1 cellular context compared by ENCODE assay signal in genomic region chr19:45439569-45440258, GRCh38.
TF ChIP-seq lines count a peak whose summit lies in the region.

No MANE protein-coding gene starts in this region.

TF ChIP-seq in HepG2, 621 proteins besides CTCF, POLR2A, EP300 and RAD21 (continues in another document):
- no peak for TF ChIP-seq SIX4 (CRISPR knock-in tag; IDR thresholded peaks at IDR 0.05)
- no peak for TF ChIP-seq ZNF329 (CRISPR knock-in tag; IDR thresholded peaks at IDR 0.05; ENCODE audit: low read depth)
- TF ChIP-seq, protein P1, sequence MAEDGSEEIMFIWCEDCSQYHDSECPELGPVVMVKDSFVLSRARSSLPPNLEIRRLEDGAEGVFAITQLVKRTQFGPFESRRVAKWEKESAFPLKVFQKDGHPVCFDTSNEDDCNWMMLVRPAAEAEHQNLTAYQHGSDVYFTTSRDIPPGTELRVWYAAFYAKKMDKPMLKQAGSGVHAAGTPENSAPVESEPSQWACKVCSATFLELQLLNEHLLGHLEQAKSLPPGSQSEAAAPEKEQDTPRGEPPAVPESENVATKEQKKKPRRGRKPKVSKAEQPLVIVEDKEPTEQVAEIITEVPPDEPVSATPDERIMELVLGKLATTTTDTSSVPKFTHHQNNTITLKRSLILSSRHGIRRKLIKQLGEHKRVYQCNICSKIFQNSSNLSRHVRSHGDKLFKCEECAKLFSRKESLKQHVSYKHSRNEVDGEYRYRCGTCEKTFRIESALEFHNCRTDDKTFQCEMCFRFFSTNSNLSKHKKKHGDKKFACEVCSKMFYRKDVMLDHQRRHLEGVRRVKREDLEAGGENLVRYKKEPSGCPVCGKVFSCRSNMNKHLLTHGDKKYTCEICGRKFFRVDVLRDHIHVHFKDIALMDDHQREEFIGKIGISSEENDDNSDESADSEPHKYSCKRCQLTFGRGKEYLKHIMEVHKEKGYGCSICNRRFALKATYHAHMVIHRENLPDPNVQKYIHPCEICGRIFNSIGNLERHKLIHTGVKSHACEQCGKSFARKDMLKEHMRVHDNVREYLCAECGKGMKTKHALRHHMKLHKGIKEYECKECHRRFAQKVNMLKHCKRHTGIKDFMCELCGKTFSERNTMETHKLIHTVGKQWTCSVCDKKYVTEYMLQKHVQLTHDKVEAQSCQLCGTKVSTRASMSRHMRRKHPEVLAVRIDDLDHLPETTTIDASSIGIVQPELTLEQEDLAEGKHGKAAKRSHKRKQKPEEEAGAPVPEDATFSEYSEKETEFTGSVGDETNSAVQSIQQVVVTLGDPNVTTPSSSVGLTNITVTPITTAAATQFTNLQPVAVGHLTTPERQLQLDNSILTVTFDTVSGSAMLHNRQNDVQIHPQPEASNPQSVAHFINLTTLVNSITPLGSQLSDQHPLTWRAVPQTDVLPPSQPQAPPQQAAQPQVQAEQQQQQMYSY (CRISPR knock-in tag; IDR thresholded peaks at IDR 0.05): 0 out of 2 replicates have a peak, but pooled peaks have one; percentile 27
- peak; percentile 97 for TF ChIP-seq HNRNPK (IDR thresholded peaks at IDR 0.05; ENCODE audit: low read depth, low read length, poor library complexity, severe bottlenecking)
- TF ChIP-seq ZNF143 (CRISPR knock-in tag; IDR thresholded peaks at IDR 0.05): peak; percentile 22; the same call in 1 of the 2 replicates
- TF ChIP-seq, protein P2, sequence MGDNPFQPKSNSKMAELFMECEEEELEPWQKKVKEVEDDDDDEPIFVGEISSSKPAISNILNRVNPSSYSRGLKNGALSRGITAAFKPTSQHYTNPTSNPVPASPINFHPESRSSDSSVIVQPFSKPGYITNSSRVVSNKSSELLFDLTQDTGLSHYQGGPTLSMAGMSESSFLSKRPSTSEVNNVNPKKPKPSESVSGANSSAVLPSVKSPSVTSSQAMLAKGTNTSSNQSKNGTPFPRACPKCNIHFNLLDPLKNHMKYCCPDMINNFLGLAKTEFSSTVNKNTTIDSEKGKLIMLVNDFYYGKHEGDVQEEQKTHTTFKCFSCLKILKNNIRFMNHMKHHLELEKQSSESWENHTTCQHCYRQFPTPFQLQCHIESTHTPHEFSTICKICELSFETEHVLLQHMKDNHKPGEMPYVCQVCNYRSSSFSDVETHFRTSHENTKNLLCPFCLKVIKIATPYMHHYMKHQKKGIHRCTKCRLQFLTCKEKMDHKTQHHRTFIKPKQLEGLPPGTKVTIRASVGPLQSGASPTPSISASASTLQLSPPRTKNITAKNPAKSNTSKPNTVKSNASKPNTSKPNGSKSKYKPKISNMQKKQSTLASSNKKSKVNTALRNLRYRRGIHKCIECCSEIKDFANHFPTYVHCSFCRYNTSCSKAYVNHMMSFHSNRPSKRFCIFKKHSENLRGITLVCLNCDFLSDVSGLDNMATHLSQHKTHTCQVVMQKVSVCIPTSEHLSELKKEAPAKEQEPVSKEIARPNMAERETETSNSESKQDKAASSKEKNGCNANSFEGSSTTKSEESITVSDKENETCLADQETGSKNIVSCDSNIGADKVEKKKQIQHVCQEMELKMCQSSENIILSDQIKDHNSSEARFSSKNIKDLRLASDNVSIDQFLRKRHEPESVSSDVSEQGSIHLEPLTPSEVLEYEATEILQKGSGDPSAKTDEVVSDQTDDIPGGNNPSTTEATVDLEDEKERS (CRISPR knock-in tag; IDR thresholded peaks at IDR 0.05): no peak
- TF ChIP-seq RBFOX2 (IDR thresholded peaks at IDR 0.05; ENCODE audit: low read depth, low read length): peak; percentile 43; the same call in 1 of the 2 replicates
- TF ChIP-seq, protein P3, sequence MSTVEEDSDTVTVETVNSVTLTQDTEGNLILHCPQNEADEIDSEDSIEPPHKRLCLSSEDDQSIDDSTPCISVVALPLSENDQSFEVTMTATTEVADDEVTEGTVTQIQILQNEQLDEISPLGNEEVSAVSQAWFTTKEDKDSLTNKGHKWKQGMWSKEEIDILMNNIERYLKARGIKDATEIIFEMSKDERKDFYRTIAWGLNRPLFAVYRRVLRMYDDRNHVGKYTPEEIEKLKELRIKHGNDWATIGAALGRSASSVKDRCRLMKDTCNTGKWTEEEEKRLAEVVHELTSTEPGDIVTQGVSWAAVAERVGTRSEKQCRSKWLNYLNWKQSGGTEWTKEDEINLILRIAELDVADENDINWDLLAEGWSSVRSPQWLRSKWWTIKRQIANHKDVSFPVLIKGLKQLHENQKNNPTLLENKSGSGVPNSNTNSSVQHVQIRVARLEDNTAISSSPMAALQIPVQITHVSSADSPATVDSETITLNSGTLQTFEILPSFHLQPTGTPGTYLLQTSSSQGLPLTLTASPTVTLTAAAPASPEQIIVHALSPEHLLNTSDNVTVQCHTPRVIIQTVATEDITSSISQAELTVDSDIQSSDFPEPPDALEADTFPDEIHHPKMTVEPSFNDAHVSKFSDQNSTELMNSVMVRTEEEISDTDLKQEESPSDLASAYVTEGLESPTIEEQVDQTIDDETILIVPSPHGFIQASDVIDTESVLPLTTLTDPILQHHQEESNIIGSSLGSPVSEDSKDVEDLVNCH (CRISPR knock-in tag; IDR thresholded peaks at IDR 0.05): no peak
- peak; percentile 44; the same call in 1 of the 2 replicates for TF ChIP-seq FOXO1 (CRISPR knock-in tag; IDR thresholded peaks at IDR 0.05)
- peak; percentile 65; the same call in 1 of the 2 replicates for TF ChIP-seq IKZF5 (CRISPR knock-in tag; IDR thresholded peaks at IDR 0.05)
- peak; percentile 94 for TF ChIP-seq ETV5 (CRISPR knock-in tag; IDR thresholded peaks at IDR 0.05; ENCODE audit: borderline replicate concordance)
- TF ChIP-seq, protein P4, sequence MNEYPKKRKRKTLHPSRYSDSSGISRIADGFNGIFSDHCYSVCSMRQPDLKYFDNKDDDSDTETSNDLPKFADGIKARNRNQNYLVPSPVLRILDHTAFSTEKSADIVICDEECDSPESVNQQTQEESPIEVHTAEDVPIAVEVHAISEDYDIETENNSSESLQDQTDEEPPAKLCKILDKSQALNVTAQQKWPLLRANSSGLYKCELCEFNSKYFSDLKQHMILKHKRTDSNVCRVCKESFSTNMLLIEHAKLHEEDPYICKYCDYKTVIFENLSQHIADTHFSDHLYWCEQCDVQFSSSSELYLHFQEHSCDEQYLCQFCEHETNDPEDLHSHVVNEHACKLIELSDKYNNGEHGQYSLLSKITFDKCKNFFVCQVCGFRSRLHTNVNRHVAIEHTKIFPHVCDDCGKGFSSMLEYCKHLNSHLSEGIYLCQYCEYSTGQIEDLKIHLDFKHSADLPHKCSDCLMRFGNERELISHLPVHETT (CRISPR knock-in tag; conservative IDR thresholded peaks at IDR 0.05): 0 out of 2 replicates have a peak, but pooled peaks have one; percentile 41
- no peak for TF ChIP-seq HNF4A (CRISPR knock-in tag; IDR thresholded peaks at IDR 0.05)
- TF ChIP-seq ZSCAN30 (CRISPR knock-in tag; IDR thresholded peaks at IDR 0.05): no peak
- TF ChIP-seq ZNF629 (CRISPR knock-in tag; conservative IDR thresholded peaks at IDR 0.05): 0 out of 2 replicates have a peak, but pooled peaks have one; percentile 23
- TF ChIP-seq POLR2G (IDR thresholded peaks at IDR 0.05; ENCODE audit: low read depth, low read length): 0 out of 2 replicates have a peak, but pooled peaks have one; percentile 34
- TF ChIP-seq ZNF800 (CRISPR knock-in tag; IDR thresholded peaks at IDR 0.05): peak; percentile 49; the same call in 1 of the 2 replicates
- no peak for TF ChIP-seq EEA1 (CRISPR knock-in tag; IDR thresholded peaks at IDR 0.05; ENCODE audit: borderline replicate concordance)
- no peak for TF ChIP-seq DMAP1 (CRISPR knock-in tag; IDR thresholded peaks at IDR 0.05)
- TF ChIP-seq ARID3A (IDR thresholded peaks at IDR 0.05; ENCODE audit: low read depth, low read length): 0 out of 2 replicates have a peak, but pooled peaks have one; percentile 3
- TF ChIP-seq, protein P5, sequence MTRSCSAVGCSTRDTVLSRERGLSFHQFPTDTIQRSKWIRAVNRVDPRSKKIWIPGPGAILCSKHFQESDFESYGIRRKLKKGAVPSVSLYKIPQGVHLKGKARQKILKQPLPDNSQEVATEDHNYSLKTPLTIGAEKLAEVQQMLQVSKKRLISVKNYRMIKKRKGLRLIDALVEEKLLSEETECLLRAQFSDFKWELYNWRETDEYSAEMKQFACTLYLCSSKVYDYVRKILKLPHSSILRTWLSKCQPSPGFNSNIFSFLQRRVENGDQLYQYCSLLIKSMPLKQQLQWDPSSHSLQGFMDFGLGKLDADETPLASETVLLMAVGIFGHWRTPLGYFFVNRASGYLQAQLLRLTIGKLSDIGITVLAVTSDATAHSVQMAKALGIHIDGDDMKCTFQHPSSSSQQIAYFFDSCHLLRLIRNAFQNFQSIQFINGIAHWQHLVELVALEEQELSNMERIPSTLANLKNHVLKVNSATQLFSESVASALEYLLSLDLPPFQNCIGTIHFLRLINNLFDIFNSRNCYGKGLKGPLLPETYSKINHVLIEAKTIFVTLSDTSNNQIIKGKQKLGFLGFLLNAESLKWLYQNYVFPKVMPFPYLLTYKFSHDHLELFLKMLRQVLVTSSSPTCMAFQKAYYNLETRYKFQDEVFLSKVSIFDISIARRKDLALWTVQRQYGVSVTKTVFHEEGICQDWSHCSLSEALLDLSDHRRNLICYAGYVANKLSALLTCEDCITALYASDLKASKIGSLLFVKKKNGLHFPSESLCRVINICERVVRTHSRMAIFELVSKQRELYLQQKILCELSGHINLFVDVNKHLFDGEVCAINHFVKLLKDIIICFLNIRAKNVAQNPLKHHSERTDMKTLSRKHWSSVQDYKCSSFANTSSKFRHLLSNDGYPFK (CRISPR knock-in tag; IDR thresholded peaks at IDR 0.05; ENCODE audit: borderline replicate concordance): peak; percentile 4; the same call in 1 of the 2 replicates
- TF ChIP-seq KAT8 (CRISPR knock-in tag; IDR thresholded peaks at IDR 0.05): peak; percentile 22; the same call in 1 of the 2 replicates
- no peak for TF ChIP-seq POLR2AphosphoS2 (IDR thresholded peaks at IDR 0.05; ENCODE audit: low read depth, low read length)
- TF ChIP-seq TBX2 (CRISPR knock-in tag; IDR thresholded peaks at IDR 0.05; ENCODE audit: borderline replicate concordance): 0 out of 2 replicates have a peak, but pooled peaks have one; percentile 15
- no peak for TF ChIP-seq GABPA (IDR thresholded peaks at IDR 0.05; ENCODE audit: low read depth, low read length)
- TF ChIP-seq GABPA (CRISPR knock-in tag; IDR thresholded peaks at IDR 0.05; ENCODE audit: low read depth): peak; percentile 62; the same call in 1 of the 2 replicates
- TF ChIP-seq CHCHD3 (CRISPR knock-in tag; IDR thresholded peaks at IDR 0.05): 0 out of 2 replicates have a peak, but pooled peaks have one; percentile 18
- peak; percentile 18; the same call in 1 of the 2 replicates for TF ChIP-seq MIER3 (CRISPR knock-in tag; IDR thresholded peaks at IDR 0.05; ENCODE audit: borderline replicate concordance)
- peak; percentile 37; the same call in 1 of the 2 replicates for TF ChIP-seq RARA (CRISPR knock-in tag; IDR thresholded peaks at IDR 0.05)
- TF ChIP-seq, protein P6, sequence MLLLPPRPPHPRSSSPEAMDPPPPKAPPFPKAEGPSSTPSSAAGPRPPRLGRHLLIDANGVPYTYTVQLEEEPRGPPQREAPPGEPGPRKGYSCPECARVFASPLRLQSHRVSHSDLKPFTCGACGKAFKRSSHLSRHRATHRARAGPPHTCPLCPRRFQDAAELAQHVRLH (CRISPR knock-in tag; IDR thresholded peaks at IDR 0.05; ENCODE audit: borderline replicate concordance, low read depth): peak; percentile 41; the same call in 1 of the 2 replicates
- peak; percentile 90 for TF ChIP-seq GABPB1 (CRISPR knock-in tag; IDR thresholded peaks at IDR 0.05)
- 0 out of 2 replicates have a peak, but pooled peaks have one; percentile 22 for TF ChIP-seq ZNF607 (CRISPR knock-in tag; IDR thresholded peaks at IDR 0.05; ENCODE audit: borderline replicate concordance)
- peak; percentile 62; the same call in 1 of the 2 replicates for TF ChIP-seq ZNF547 (CRISPR knock-in tag; IDR thresholded peaks at IDR 0.05)
- no peak for TF ChIP-seq ZFP82 (CRISPR knock-in tag; IDR thresholded peaks at IDR 0.05; ENCODE audit: borderline replicate concordance)
- 0 out of 2 replicates have a peak, but pooled peaks have one; percentile 58 for TF ChIP-seq YEATS4 (CRISPR knock-in tag; IDR thresholded peaks at IDR 0.05; ENCODE audit: borderline replicate concordance)
